8 cellular contexts compared by ENCODE assay signal in genomic region chr13:20526664-20527063, GRCh38. TPM values are rescaled to one million over a fixed set of nuclear protein-coding genes. Genes with fewer than 3 reads are reported as not detected.
DNase-seq lines count a peak whose midpoint lies in the region; ATAC-seq and TF ChIP-seq lines count a peak whose summit lies in the region.

No MANE protein-coding gene starts in this region.

- H3K27me3 ChIP-seq in CD4-positive, alpha-beta T cell (ENCODE audit: control insufficient read depth, insufficient read depth, low read length), result no peaks in the 10 kb centered on the region
- no peaks in the 10 kb centered on the region for H3K27me3 ChIP-seq in Loucy (ENCODE audit: insufficient read depth, low read length, poor library complexity, severe bottlenecking)

- no peaks in the 10 kb centered on the region for H3K36me3 Mint-ChIP-seq in CD4-positive, alpha-beta T cell (ENCODE audit: low read depth)
- H3K36me3 Mint-ChIP-seq in natural killer cell treated with Interleukin-12 subunit alpha and Interleukin-12 subunit beta and Interleukin-15 and Interleukin-18, amount 100 ng/mL, for 72 hours, result no peaks in the 10 kb centered on the region

- peaks cover 6% of the 10 kb centered on the region for H3K27me3 Mint-ChIP-seq in CD4-positive, alpha-beta T cell
- H3K27me3 Mint-ChIP-seq in natural killer cell treated with Interleukin-12 subunit alpha and Interleukin-12 subunit beta and Interleukin-15 and Interleukin-18, amount 100 ng/mL, for 72 hours, result peaks cover 0 to 7% of the 10 kb centered on the region in 2 donors

- CTCF ChIA-PET in CD4-positive, alpha-beta T cell (lab: Charles Lee), result interaction anchor here (0.9 kb wide), 1 partner anchor 40 kb away, joined by 3 read pairs; the partner anchor contains the start of gene IFT88

- POLR2A ChIA-PET in CD4-positive, alpha-beta T cell (lab: Charles Lee), result interaction anchor here (0.6 to 2.2 kb wide), 6 partner anchors 39 to 253 kb away, joined by 3 to 15 read pairs (median 4); partner anchors contain the start of gene EEF1AKMT1

- no peak for DNase-seq in CD4-positive, alpha-beta T cell
- DNase-seq in cerebellar cortex (ENCODE audit: low spot score) (peak; percentile 12), GM19240 (ENCODE audit: insufficient read length, low spot score) (no peak)
- DNase-seq in natural killer cell treated with Interleukin-12 subunit alpha and Interleukin-12 subunit beta and Interleukin-15 and Interleukin-18, amount 100 ng/mL, for 72 hours (ENCODE audit: low spot score), result no peak
- no peak for DNase-seq in stimulated activated CD8-positive, alpha-beta memory T cell treated with anti-CD3 and anti-CD28 coated beads, Interleukin-4, amount 100 ng/mL, for 48 hours
- DNase-seq in activated CD4-positive, alpha-beta T cell treated with anti-CD3 and anti-CD28 coated beads, Interleukin-2, amount 50 U/mL, for 1 hour, result no peak

- H3K4me1 Mint-ChIP-seq in CD4-positive, alpha-beta T cell (ENCODE audit: low read depth), result peaks cover 28% of the 10 kb centered on the region
- peaks cover 17% of the 10 kb centered on the region in 2 donors for H3K4me1 Mint-ChIP-seq in natural killer cell treated with Interleukin-12 subunit alpha and Interleukin-12 subunit beta and Interleukin-15 and Interleukin-18, amount 100 ng/mL, for 72 hours (ENCODE audit: low read depth in 2 of 2)

- no peaks in the 10 kb centered on the region for H3F3A ChIP-seq in Loucy (ENCODE audit: low read depth)

- peak overlapping the region; percentile 94 for H3K27ac Mint-ChIP-seq in CD4-positive, alpha-beta T cell
- peak overlapping the region; percentile 84 to 90 for H3K27ac Mint-ChIP-seq in natural killer cell treated with Interleukin-12 subunit alpha and Interleukin-12 subunit beta and Interleukin-15 and Interleukin-18, amount 100 ng/mL, for 72 hours

- peak overlapping the region; percentile 77 for H3K9ac ChIP-seq in Loucy (ENCODE audit: low read depth, low read length, poor library complexity, severe bottlenecking)

- peaks cover 14% of the 10 kb centered on the region for H3K4me1 ChIP-seq in Loucy (ENCODE audit: insufficient read depth, low read length, poor library complexity, severe bottlenecking)

- no peaks in the 10 kb centered on the region for H4K20me1 ChIP-seq in Loucy (ENCODE audit: insufficient read depth, low read length, poor library complexity, severe bottlenecking)

- no peaks in the 10 kb centered on the region for H3K9me3 Mint-ChIP-seq in CD4-positive, alpha-beta T cell
- H3K9me3 Mint-ChIP-seq in natural killer cell treated with Interleukin-12 subunit alpha and Interleukin-12 subunit beta and Interleukin-15 and Interleukin-18, amount 100 ng/mL, for 72 hours, result no peaks in the 10 kb centered on the region

- no peaks in the 10 kb centered on the region for H3K9me3 ChIP-seq in CD4-positive, alpha-beta T cell (ENCODE audit: control insufficient read depth, low read length)
- H3K9me3 ChIP-seq in Loucy (ENCODE audit: insufficient read depth, low read depth, low read length), result no peaks in the 10 kb centered on the region; the same call in 1 of the 2 replicates

- TF ChIP-seq CTCF in CD4-positive, alpha-beta T cell (IDR thresholded peaks at IDR 0.05), result no peak
- no peak for TF ChIP-seq CTCF in Loucy (conservative IDR thresholded peaks at IDR 0.05; ENCODE audit: low read length)

- 0 out of 2 replicates have a peak, but pooled peaks cover 4% of the 10 kb centered on the region for H3K79me2 ChIP-seq in Loucy (ENCODE audit: insufficient read depth, low read length)

- H3K27ac ChIP-seq in CD4-positive, alpha-beta T cell (ENCODE audit: low read depth, low read length), result no peak overlapping the region

- no peak for ATAC-seq in CD4-positive, alpha-beta T cell (ENCODE audit: poor library complexity)
- ATAC-seq in natural killer cell treated with Interleukin-12 subunit alpha and Interleukin-12 subunit beta and Interleukin-15 and Interleukin-18, amount 100 ng/mL, for 72 hours, result no peak
- ATAC-seq in GM19328 (IDR thresholded peaks at IDR 0.05; ENCODE audit: unreplicated experiment), result no peak

- H3K36me3 ChIP-seq in Loucy (ENCODE audit: insufficient read depth, low read length), result no peaks in the 10 kb centered on the region

- peak overlapping the region; percentile 98 for H2AFZ ChIP-seq in Loucy (ENCODE audit: low read length)

- H3K4me3 ChIP-seq in Loucy (ENCODE audit: low read length, poor library complexity, severe bottlenecking), result peak overlapping the region; percentile 76

- intact Hi-C loops in CD4-positive, alpha-beta T cell (cut with DNase I, micrococcal nuclease), result loop anchor here (5.0 to 10.0 kb wide), 4 partner anchors 41 to 248 kb away; partner anchors contain the start of genes EEF1AKMT1 (in 2 of the 2), IFT88 (in 1 of the 2) and IL17D (in 1 of the 2)

- peak overlapping the region; percentile 97 for H3K4me3 Mint-ChIP-seq in CD4-positive, alpha-beta T cell
- H3K4me3 Mint-ChIP-seq in natural killer cell treated with Interleukin-12 subunit alpha and Interleukin-12 subunit beta and Interleukin-15 and Interleukin-18, amount 100 ng/mL, for 72 hours, result peak overlapping the region; percentile 88

- H3K4me2 ChIP-seq in Loucy (ENCODE audit: low read depth, low read length, poor library complexity, severe bottlenecking), result peak overlapping the region; percentile 88

- no peaks in the 10 kb centered on the region for H3K9me2 ChIP-seq in Loucy (replicated peaks; ENCODE audit: low read depth, low read length)

RNA-seq across cellular contexts. Expression of gene CRYL1, which starts 1.0 kb away (rescaled TPM):
- 1 to 10 TPM; 7.9 to 8.0 TPM for total RNA-seq in CD4-positive, alpha-beta T cell
- total RNA-seq in natural killer cell treated with Interleukin-12 subunit alpha and Interleukin-12 subunit beta and Interleukin-15 and Interleukin-18, amount 100 ng/mL, for 72 hours, result 1 to 10 TPM; 5.2 to 9.0 TPM

RNA-seq across cellular contexts. Expression of gene IFT88, which starts 40.3 kb away (rescaled TPM):
- total RNA-seq in CD4-positive, alpha-beta T cell, result 1 to 10 TPM; 9.0 to 9.5 TPM
- 10 to 100 TPM in 1 of 2 donors, 1 to 10 TPM in 1; 4.0 to 10.7 TPM for total RNA-seq in natural killer cell treated with Interleukin-12 subunit alpha and Interleukin-12 subunit beta and Interleukin-15 and Interleukin-18, amount 100 ng/mL, for 72 hours
